ENCODE assay signal across 14 cellular contexts in genomic region chr21:41315726-41316125, GRCh38. TPM values are rescaled to one million over a fixed set of nuclear protein-coding genes. Genes with fewer than 3 reads are reported as not detected.
A peak's percentile ranks its signal among the peaks of the same experiment; 100 is the strongest.
DNase-seq lines count a peak whose midpoint lies in the region; ATAC-seq, FAIRE-seq and TF ChIP-seq lines count a peak whose summit lies in the region.
"Had no signal": no experiment of that assay in that cellular context is flagged by ENCODE, and none has a peak within 500 bp of the region (broad histone marks: within the 10 kb centered on the region; RNA-seq: fewer than 3 reads in every experiment).

No MANE protein-coding gene starts in this region.

- H3K9ac ChIP-seq in iPS-15b (ENCODE audit: low read depth, low read length) (no peak overlapping the region), kidney (ENCODE audit: low read length in 2 of 2) (no peak overlapping the region)

- H3K27ac Mint-ChIP-seq in GM23338 = no peak overlapping the region
- H3K27ac Mint-ChIP-seq in WTC11 = no peak overlapping the region
- H3K27ac Mint-ChIP-seq: CD4-positive, alpha-beta memory T cell had no signal

- H4K20me1 ChIP-seq in GM23338 (replicated peaks; ENCODE audit: insufficient read depth) = no peaks in the 10 kb centered on the region
- no peaks in the 10 kb centered on the region for H4K20me1 ChIP-seq in osteoblast (ENCODE audit: insufficient read depth, low read length)

- CTCF ChIA-PET in WTC11 (lab: Charles Lee) = interaction anchor here (1.0 to 1.6 kb wide), 3 partner anchors 33 to 147 kb away, joined by 3 to 12 read pairs (median 4); no protein-coding TSS in a partner anchor

- peaks cover 5% of the 10 kb centered on the region for H3K4me1 Mint-ChIP-seq in GM23338
- peaks cover 4% of the 10 kb centered on the region for H3K4me1 Mint-ChIP-seq in WTC11

- POLR2A ChIA-PET in WTC11 (lab: Charles Lee) = no interaction called here

- H3K27me3 ChIP-seq in GM23338 (ENCODE audit: insufficient read depth) (peaks cover 24% of the 10 kb centered on the region), iPS-15b (ENCODE audit: control insufficient read depth, insufficient read depth, low read length) (peaks cover 21% of the 10 kb centered on the region), osteoblast (ENCODE audit: insufficient read depth, low read length) (peaks cover 32% of the 10 kb centered on the region)
- H3K27me3 ChIP-seq: BE2C had no signal

- H3K36me3 Mint-ChIP-seq in GM23338 (ENCODE audit: low read depth) = no peaks in the 10 kb centered on the region
- no peaks in the 10 kb centered on the region for H3K36me3 Mint-ChIP-seq in WTC11
- H3K36me3 Mint-ChIP-seq: CD4-positive, alpha-beta memory T cell had no signal

- H3K79me2 ChIP-seq in GM23338 (replicated peaks; ENCODE audit: insufficient read depth) (no peaks in the 10 kb centered on the region), osteoblast (ENCODE audit: insufficient read depth, low read length) (no peaks in the 10 kb centered on the region)

- no peak for FAIRE-seq in kidney (lab: Jason Lieb, UNC)

- intact Hi-C loops in kidney (cut with DNase I) = no loop called here

- H3K36me3 ChIP-seq in GM23338 (ENCODE audit: insufficient read depth) = no peaks in the 10 kb centered on the region
- no peaks in the 10 kb centered on the region for H3K36me3 ChIP-seq in iPS-15b (ENCODE audit: control insufficient read depth, insufficient read depth, low read length)
- no peaks in the 10 kb centered on the region for H3K36me3 ChIP-seq in osteoblast (ENCODE audit: insufficient read depth, low read length)
- no peaks in the 10 kb centered on the region for H3K36me3 ChIP-seq in kidney (ENCODE audit: control insufficient read depth in 1 of 2, insufficient read depth in 2 of 2, low read length in 2 of 2)
- H3K36me3 ChIP-seq: BE2C had no signal

- H3K27me3 Mint-ChIP-seq in GM23338 (ENCODE audit: insufficient read depth, low read depth, poor library complexity) (peaks cover 14% of the 10 kb centered on the region), WTC11 (ENCODE audit: low read depth) (peaks cover 24% of the 10 kb centered on the region)

- H3K4me3 ChIP-seq in GM23338 = peak overlapping the region; percentile 68; the same call in 1 of the 2 replicates
- peak overlapping the region; percentile 67 for H3K4me3 ChIP-seq in iPS-15b (ENCODE audit: low read depth, low read length)
- H3K4me3 ChIP-seq in osteoblast (ENCODE audit: insufficient read depth, low read length) = no peak overlapping the region
- H3K4me3 ChIP-seq in kidney (ENCODE audit: low read length in 2 of 2) = peak overlapping the region in 1 of 2 donors; percentile 59

- H3K4me3 Mint-ChIP-seq in GM23338 (peak overlapping the region; percentile 79), WTC11 (peak overlapping the region; percentile 67)

- peak overlapping the region; percentile 92 for H3K4me2 ChIP-seq in GM23338
- no peak overlapping the region for H3K4me2 ChIP-seq in osteoblast (ENCODE audit: insufficient read depth, low read length)

- ATAC-seq in GM23338 = no peak
- no peak for ATAC-seq in WTC11

- DNase-seq in GM23338 (ENCODE audit: low spot score) (no peak), WTC11 (ENCODE audit: low spot score) (no peak), osteoblast (ENCODE audit: insufficient read length, low spot score, missing footprints) (peak; percentile 69), superior temporal gyrus (ENCODE audit: extremely low spot score) (no peak), NCI-H1436 treated with DMSO at 0.1 percent for 48 hours (lab: John Stamatoyannopoulos, UW) (no peak), activated gamma-delta T cell treated with Interleukin-2 at 50 U/mL for 16 hours (no peak), kidney (no peak)
- DNase-seq: BE2C; CD4-positive, alpha-beta memory T cell; DMS 273 treated with DMSO at 0.1 percent for 48 hours; NCI-H524; RPMI8226 had no signal

- H3K4me1 ChIP-seq in GM23338 (ENCODE audit: insufficient read depth) (peaks cover 5% of the 10 kb centered on the region), iPS-15b (ENCODE audit: control insufficient read depth, insufficient read depth, low read length) (no peaks in the 10 kb centered on the region), osteoblast (ENCODE audit: insufficient read depth, low read length) (no peaks in the 10 kb centered on the region), kidney (ENCODE audit: control insufficient read depth in 1 of 2, insufficient read depth in 1 of 2, low read depth in 1 of 2, low read length in 2 of 2) (no peaks in the 10 kb centered on the region)
- H3K4me1 ChIP-seq: BE2C had no signal

- no peaks in the 10 kb centered on the region for H3F3A ChIP-seq in GM23338 (replicated peaks; ENCODE audit: low read depth)

- H3K9me2 ChIP-seq in GM23338 (ENCODE audit: insufficient read depth) = no peaks in the 10 kb centered on the region

- H3K27ac ChIP-seq in GM23338 (ENCODE audit: low read depth) (no peak overlapping the region), osteoblast (ENCODE audit: low read depth, low read length) (no peak overlapping the region), kidney (ENCODE audit: low read depth in 2 of 2, low read length in 2 of 2) (no peak overlapping the region)

- H3K9me3 ChIP-seq in iPS-15b (ENCODE audit: control insufficient read depth, insufficient read depth, low read length) (no peaks in the 10 kb centered on the region), osteoblast (ENCODE audit: low read depth, low read length) (no peaks in the 10 kb centered on the region), kidney (ENCODE audit: control insufficient read depth in 1 of 2, low read length in 2 of 2) (no peaks in the 10 kb centered on the region)
- H3K9me3 ChIP-seq: BE2C had no signal

- H3K9me3 Mint-ChIP-seq in GM23338 (no peaks in the 10 kb centered on the region; the same call in 2 of the 3 replicates), WTC11 (0 out of 2 replicates have a peak, but pooled peaks cover 4% of the 10 kb centered on the region)
- H3K9me3 Mint-ChIP-seq: CD4-positive, alpha-beta memory T cell had no signal

- H2AFZ ChIP-seq in GM23338 (peak overlapping the region; percentile 96), osteoblast (ENCODE audit: low read length) (no peak overlapping the region)

- TF ChIP-seq CTCF in GM23338 (conservative IDR thresholded peaks at IDR 0.05; ENCODE audit: low read depth in 2 of 2) = no peak
- TF ChIP-seq CTCF in WTC11 (IDR thresholded peaks at IDR 0.05) = no peak
- no peak for TF ChIP-seq CTCF in osteoblast (IDR thresholded peaks at IDR 0.05; ENCODE audit: extremely low read depth, low read depth, low read length)
- no peak for TF ChIP-seq CTCF in kidney (IDR thresholded peaks at IDR 0.05; ENCODE audit: borderline replicate concordance, extremely low read depth, insufficient read depth)

TF ChIP-seq in GM23338, 12 proteins besides CTCF, POLR2A, EP300 and RAD21 (continues in another document):
- no peak for TF ChIP-seq CREB1 (CRISPR knock-in tag; IDR thresholded peaks at IDR 0.05; ENCODE audit: low read depth)
- no peak for TF ChIP-seq ETS1 (IDR thresholded peaks at IDR 0.05)
- TF ChIP-seq POLR2AphosphoS5 (IDR thresholded peaks at IDR 0.05; ENCODE audit: low read depth) = no peak
- TF ChIP-seq NANOG (IDR thresholded peaks at IDR 0.05; ENCODE audit: borderline replicate concordance) = no peak

TF ChIP-seq in WTC11, 78 proteins besides CTCF, POLR2A, EP300 and RAD21 (continues in another document):
- TF ChIP-seq CDX4 (CRISPR knock-in tag; IDR thresholded peaks at IDR 0.05; ENCODE audit: borderline replicate concordance) (no peak), ZNF671 (CRISPR knock-in tag; IDR thresholded peaks at IDR 0.05) (no peak), E2F4 (CRISPR knock-in tag; IDR thresholded peaks at IDR 0.05; ENCODE audit: borderline replicate concordance, low read depth) (no peak), FOXJ3 (CRISPR knock-in tag; IDR thresholded peaks at IDR 0.05; ENCODE audit: borderline replicate concordance) (no peak), HMGXB4 (CRISPR knock-in tag; IDR thresholded peaks at IDR 0.05) (no peak), CBFB (CRISPR knock-in tag; IDR thresholded peaks at IDR 0.05; ENCODE audit: low read depth) (no peak), HMGA2 (CRISPR knock-in tag; IDR thresholded peaks at IDR 0.05) (no peak), SP1 (CRISPR knock-in tag; conservative IDR thresholded peaks at IDR 0.05) (no peak)

RNA-seq across cellular contexts. Expression of gene FAM3B, which starts 0.9 kb away (rescaled TPM):
- 0.74 and 2.5 TPM in 2 replicates for total RNA-seq in GM23338 (2014; rRNA removed; shearing (Covaris generic))
- polyA plus RNA-seq in GM23338 (2016; fragmentation: Nextera tagmentation; extraction: Ambion mirVana) (2.5 and 3.6 TPM in 2 replicates), kidney (ENCODE audit: insufficient read depth, low read depth, low replicate concordance) (44.4 TPM)
- total RNA-seq in WTC11 (2021) (1.4 to 3.6 TPM (median 3.0 TPM) in 3 replicates), osteoblast (not detected in 2 replicates), kidney (19.4 TPM)
- total RNA-seq: CD4-positive, alpha-beta memory T cell; H4 had no signal
- polyA plus RNA-seq: CD4-positive, alpha-beta memory T cell had no signal

RNA-seq across cellular contexts. Expression of gene MX2, which starts 46.1 kb away (rescaled TPM):
- total RNA-seq in GM23338 (2014; rRNA removed; shearing (Covaris generic)) = 8.1 and 9.2 TPM in 2 replicates
- polyA plus RNA-seq in GM23338 (2016; fragmentation: Nextera tagmentation; extraction: Ambion mirVana) (5.4 and 6.1 TPM in 2 replicates), kidney (ENCODE audit: insufficient read depth, low read depth, low replicate concordance) (4.3 TPM)
- total RNA-seq in WTC11 (2021) (2.6 to 4.0 TPM (median 2.7 TPM) in 3 replicates), osteoblast (12.4 and 14.5 TPM in 2 replicates), kidney (11.7 TPM)
